Comparison of ENCODE assay signal across 10 cellular contexts in genomic region chr6:52571099-52571755, GRCh38. TPM values are rescaled to one million over a fixed set of nuclear protein-coding genes. Genes with fewer than 3 reads are reported as not detected.
DNase-seq lines count a peak whose midpoint lies in the region; ATAC-seq, FAIRE-seq and TF ChIP-seq lines count a peak whose summit lies in the region.
"Had no signal": no experiment of that assay in that cellular context is flagged by ENCODE, and none has a peak within 500 bp of the region (broad histone marks: within the 10 kb centered on the region; RNA-seq: fewer than 3 reads in every experiment).

No MANE protein-coding gene starts in this region.

- no peak overlapping the region for H3K18ac ChIP-seq in mesendoderm (ENCODE audit: low read length)

- H3K27ac ChIP-seq in ectodermal cell (ENCODE audit: insufficient read depth, low read depth, low read length, poor library complexity, severe bottlenecking) (peak overlapping the region; percentile 71), mesendoderm (ENCODE audit: low read depth, low read length) (no peak overlapping the region)

- H3K4ac ChIP-seq in mesendoderm (ENCODE audit: low read depth, low read length), result no peak overlapping the region

- 81 to 82% methylated on average over 10 of the region's 10 CpGs for WGBS in ectodermal cell, 2 experiments
- no CpG with 5 or more reads among the region's 10 CpGs for WGBS in mesendoderm (ENCODE audit: extremely low coverage, insufficient coverage, low lambda C conversion rate)

- H2BK5ac ChIP-seq in mesendoderm (ENCODE audit: low read length), result no peak overlapping the region

- FAIRE-seq in GM12891 (lab: Jason Lieb, UNC), result no peak

- H4K8ac ChIP-seq in mesendoderm (ENCODE audit: low read depth, low read length), result no peak overlapping the region

- no peak overlapping the region for H3K4me2 ChIP-seq in mesendoderm (ENCODE audit: low read length)

- no peak for DNase-seq in Right ventricle myocardium inferior (ENCODE audit: missing footprints)
- DNase-seq in cardiac septum (ENCODE audit: low spot score), result no peak
- peak; percentile 84 for DNase-seq in mesendoderm
- DNase-seq in NCI-H146 treated with DMSO at 0.1 percent for 48 hours (lab: John Stamatoyannopoulos, UW; ENCODE audit: unreplicated experiment), result no peak
- DNase-seq in GM12891 (ENCODE audit: insufficient read length, low spot score), result no peak
- no peak for DNase-seq in NCI-H1694 (lab: John Stamatoyannopoulos, UW)
- DNase-seq in putamen (ENCODE audit: low spot score), result no peak
- DNase-seq: stimulated activated naive CD4-positive, alpha-beta T cell treated with Interleukin-2 at 50 U/mL for 16 hours had no signal

- H2AK5ac ChIP-seq in mesendoderm (ENCODE audit: low read length), result no peak overlapping the region

- H3K36me3 ChIP-seq in ectodermal cell (ENCODE audit: control insufficient read depth, insufficient read depth, low read length) (no peaks in the 10 kb centered on the region), mesendoderm (ENCODE audit: control insufficient read depth, insufficient read depth, low read length) (no peaks in the 10 kb centered on the region)

- peaks cover 43% of the 10 kb centered on the region for H3K4me1 ChIP-seq in ectodermal cell (ENCODE audit: control insufficient read depth, insufficient read depth, low read length)
- H3K4me1 ChIP-seq in mesendoderm (ENCODE audit: control insufficient read depth, low read depth, low read length), result peaks cover 59% of the 10 kb centered on the region

- H3K79me2 ChIP-seq in mesendoderm (ENCODE audit: control insufficient read depth, insufficient read depth, low read length), result peaks cover 92% of the 10 kb centered on the region

- peak; percentile 40 for ATAC-seq in Right ventricle myocardium inferior
- ATAC-seq: mucosa of descending colon had no signal

- H3K23ac ChIP-seq in mesendoderm (ENCODE audit: low read length), result no peak overlapping the region

- peaks cover 51% of the 10 kb centered on the region for H3K79me1 ChIP-seq in mesendoderm (ENCODE audit: low read length)

- intact Hi-C loops in Right ventricle myocardium inferior (cut with DNase I) (loop anchor here (10.0 kb wide), 2 partner anchors 286 to 974 kb away; partner anchors contain the start of genes GCLC and MCM3), cardiac septum (cut with DNase I) (loop anchor here (10.0 kb wide), 1 partner anchor 286 kb away; the partner anchor contains the start of gene MCM3)

- no peaks in the 10 kb centered on the region for H3K9me3 ChIP-seq in ectodermal cell (ENCODE audit: control insufficient read depth, low read length)
- H3K9me3 ChIP-seq: mucosa of descending colon had no signal

- no peak overlapping the region for H2BK120ac ChIP-seq in mesendoderm (ENCODE audit: low read depth, low read length)

- H3K4me3 ChIP-seq in ectodermal cell (ENCODE audit: insufficient read depth, low read depth, low read length) (no peak overlapping the region), mesendoderm (ENCODE audit: low read length) (no peak overlapping the region)
- H3K4me3 ChIP-seq: mucosa of descending colon had no signal

- H3K27me3 ChIP-seq in ectodermal cell (ENCODE audit: control insufficient read depth, insufficient read depth, low read length, poor library complexity, severe bottlenecking), result no peaks in the 10 kb centered on the region
- no peaks in the 10 kb centered on the region for H3K27me3 ChIP-seq in mesendoderm (ENCODE audit: insufficient read depth, low read length, poor library complexity)

- no peak overlapping the region for H2BK15ac ChIP-seq in mesendoderm (replicated peaks; ENCODE audit: low read depth)

- H3K56ac ChIP-seq in mesendoderm (ENCODE audit: low read length), result no peak overlapping the region

- no peak overlapping the region for H3K9ac ChIP-seq in mesendoderm (ENCODE audit: low read length)

- no peak for TF ChIP-seq POLR2A in GM12891 (IDR thresholded peaks at IDR 0.05; ENCODE audit: low read depth, low read length)

- H4K5ac ChIP-seq in mesendoderm (ENCODE audit: low read length), result no peak overlapping the region

TF ChIP-seq in GM12891, 5 proteins besides CTCF, POLR2A, EP300 and RAD21:
- TF ChIP-seq POU2F2 (IDR thresholded peaks at IDR 0.05; ENCODE audit: low read depth, low read length), result no peak
- TF ChIP-seq SPI1 (IDR thresholded peaks at IDR 0.05; ENCODE audit: low read depth, low read length), result no peak
- no peak for TF ChIP-seq POLR2AphosphoS5 (IDR thresholded peaks at IDR 0.05; ENCODE audit: low read depth, low read length)
- TF ChIP-seq TAF1 (IDR thresholded peaks at IDR 0.05; ENCODE audit: low read depth, low read length), result no peak
- TF ChIP-seq PAX5 (IDR thresholded peaks at IDR 0.05; ENCODE audit: insufficient read depth, low read length, severe bottlenecking), result no peak

RNA-seq across cellular contexts. Expression of gene TRAM2, which starts 5.6 kb away (rescaled TPM):
- total RNA-seq in Right ventricle myocardium inferior, result 12.6 TPM
- 10.3 TPM for total RNA-seq in cardiac septum
- polyA plus RNA-seq in ectodermal cell (2013, experiment 1 of 4), result 22.7 TPM
- 25.3 TPM for polyA plus RNA-seq in ectodermal cell (2013, experiment 2 of 4)
- 15.0 TPM for polyA plus RNA-seq in ectodermal cell (2013, experiment 3 of 4)
- 16.9 TPM for polyA plus RNA-seq in ectodermal cell (2013, experiment 4 of 4)
- polyA plus RNA-seq in mesendoderm (2013, experiment 1 of 2), result 39.3 TPM
- 39.0 TPM for polyA plus RNA-seq in mesendoderm (2013, experiment 2 of 2)
- polyA plus RNA-seq in GM12891 (2012; ENCODE audit: low read depth, missing spikeins), result 7.5 TPM
